In genomic region chr6:142861711-142862110, GRCh38 we compare ENCODE assay signal across 23 cellular contexts.
A peak's percentile ranks its signal among the peaks of the same experiment; 100 is the strongest.
DNase-seq lines count a peak whose midpoint lies in the region; ATAC-seq and TF ChIP-seq lines count a peak whose summit lies in the region.
"Had no signal": no experiment of that assay in that cellular context is flagged by ENCODE, and none has a peak within 500 bp of the region (broad histone marks: within the 10 kb centered on the region; RNA-seq: fewer than 3 reads in every experiment).

No MANE protein-coding gene starts in this region.

- intact Hi-C loops in CD4-positive, alpha-beta memory T cell (cut with micrococcal nuclease), result no loop called here
- intact Hi-C loops in heart right ventricle (cut with DNase I), result no loop called here

- no peak for DNase-seq in CD4-positive, alpha-beta memory T cell
- DNase-seq in DMS79 treated with DMSO at 0.1 percent for 48 hours (lab: John Stamatoyannopoulos, UW) (peak; percentile 44), memory B cell (ENCODE audit: low spot score in 2 of 2) (no peak), heart right ventricle (no peak), A172 (ENCODE audit: low spot score) (no peak)
- DNase-seq: activated CD4-positive, alpha-beta T cell treated with anti-CD3 and anti-CD28 coated beads, Interleukin-2, amount 50 U/mL, for 1 hour; activated CD8-positive, alpha-beta memory T cell treated with anti-CD3 and anti-CD28 coated beads, Interleukin-2, amount 50 U/mL, for 48 hours; activated effector memory CD4-positive, alpha-beta T cell treated with anti-CD3 and anti-CD28 coated beads, Interleukin-2, amount 50 U/mL, for 16 hours; amygdala; EL; KBM-7; mesenchymal stem cell; MM.1S; NCI-H1694; NCI-H226; ovary; stimulated activated CD4-positive, alpha-beta T cell treated with anti-CD3 and anti-CD28 coated beads, Interleukin-4, amount 100 ng/mL, for 24 hours; tibial artery had no signal

- peaks cover 63 to 82% (median 73%) of the 10 kb centered on the region in 4 donors for H3K4me1 Mint-ChIP-seq in CD4-positive, alpha-beta memory T cell
- H3K4me1 Mint-ChIP-seq in memory B cell, result peaks cover 41% of the 10 kb centered on the region

- H3K36me3 ChIP-seq in CD4-positive, alpha-beta memory T cell (ENCODE audit: insufficient read depth, low read length), result no peaks in the 10 kb centered on the region
- H3K36me3 ChIP-seq in OCI-LY1 (ENCODE audit: insufficient read depth, low read length) (0 out of 2 replicates have a peak, but pooled peaks cover 5% of the 10 kb centered on the region), heart right ventricle (peaks cover 0 to 3% (median 0%) of the 10 kb centered on the region in 9 donors)
- H3K36me3 ChIP-seq: HAP-1, ovary, right atrium auricular region, tibial artery had no signal

- H3K36me3 Mint-ChIP-seq in CD4-positive, alpha-beta memory T cell, result peaks cover 0 to 7% of the 10 kb centered on the region in 2 donors
- peaks cover 3% of the 10 kb centered on the region for H3K36me3 Mint-ChIP-seq in memory B cell

- no peaks in the 10 kb centered on the region for H4K20me1 ChIP-seq in OCI-LY1 (ENCODE audit: insufficient read depth, low read length)

- peak overlapping the region; percentile 22; the same call in 1 of the 2 replicates for H3K4me2 ChIP-seq in OCI-LY1 (ENCODE audit: low read length)

- no peak overlapping the region for H3K9ac ChIP-seq in OCI-LY1 (ENCODE audit: low read length)

- H3K9me2 ChIP-seq in OCI-LY1 (ENCODE audit: low read depth, low read length), result no peaks in the 10 kb centered on the region

- peaks cover 15% of the 10 kb centered on the region; the same call in 1 of the 2 replicates for H3K79me2 ChIP-seq in OCI-LY1 (ENCODE audit: insufficient read depth, low read length)

- ATAC-seq in memory B cell (ENCODE audit: low read depth), result no peak
- ATAC-seq in heart right ventricle, result no peak
- ATAC-seq in HG03457 (IDR thresholded peaks at IDR 0.05; ENCODE audit: unreplicated experiment), result no peak

- H3F3A ChIP-seq in OCI-LY1 (ENCODE audit: insufficient read depth, low read length), result no peaks in the 10 kb centered on the region; the same call in 1 of the 2 replicates

- no peaks in the 10 kb centered on the region for H3K27me3 Mint-ChIP-seq in CD4-positive, alpha-beta memory T cell
- no peaks in the 10 kb centered on the region for H3K27me3 Mint-ChIP-seq in memory B cell
- H3K27me3 Mint-ChIP-seq: stimulated activated naive CD8-positive, alpha-beta T cell treated with anti-CD3 and anti-CD28 coated beads, Interleukin-15, Interleukin-2, amounts not matched to agents 100 ng/mL and 50 ng/mL, for 24 hours had no signal

- peak overlapping the region; percentile 12 to 96 (median 86) for H3K27ac Mint-ChIP-seq in CD4-positive, alpha-beta memory T cell
- peak overlapping the region; percentile 73 for H3K27ac Mint-ChIP-seq in memory B cell

- no peak overlapping the region for H2AFZ ChIP-seq in OCI-LY1 (ENCODE audit: low read length)

- CTCF ChIA-PET in CD4-positive, alpha-beta memory T cell (lab: Charles Lee; ENCODE audit: partially characterized antibody), result no interaction called here

- no peaks in the 10 kb centered on the region for H3K27me3 ChIP-seq in CD4-positive, alpha-beta memory T cell (ENCODE audit: insufficient read depth, low read length)
- no peaks in the 10 kb centered on the region for H3K27me3 ChIP-seq in OCI-LY1 (ENCODE audit: insufficient read depth, low read length)
- H3K27me3 ChIP-seq in heart right ventricle, result no peaks in the 10 kb centered on the region
- H3K27me3 ChIP-seq: ovary, right atrium auricular region, tibial artery had no signal

- H3K4me3 ChIP-seq in CD4-positive, alpha-beta memory T cell (ENCODE audit: low read length in 2 of 2), result no peak overlapping the region
- H3K4me3 ChIP-seq in OCI-LY1 (ENCODE audit: low read depth, low read length, poor library complexity, severe bottlenecking), result no peak overlapping the region
- H3K4me3 ChIP-seq in heart right ventricle, result no peak overlapping the region
- H3K4me3 ChIP-seq: HAP-1, ovary, right atrium auricular region, tibial artery had no signal

- WGBS in heart right ventricle, 2 donors, result 40 to 48% methylated on average over 3 of the region's 3 CpGs

- peaks cover 89% of the 10 kb centered on the region for H3K4me1 ChIP-seq in CD4-positive, alpha-beta memory T cell (ENCODE audit: insufficient read depth, low read length)
- H3K4me1 ChIP-seq in OCI-LY1 (ENCODE audit: insufficient read depth, low read length, severe bottlenecking) (peaks cover 66% of the 10 kb centered on the region), heart right ventricle (peaks cover 0 to 36% (median 13%) of the 10 kb centered on the region in 9 donors)
- H3K4me1 ChIP-seq: HAP-1, tibial artery had no signal

- no peaks in the 10 kb centered on the region for H3K9me3 ChIP-seq in CD4-positive, alpha-beta memory T cell (ENCODE audit: control insufficient read depth in 1 of 2, low read length in 2 of 2)
- H3K9me3 ChIP-seq in OCI-LY1 (ENCODE audit: low read length), result no peaks in the 10 kb centered on the region
- no peaks in the 10 kb centered on the region for H3K9me3 ChIP-seq in heart right ventricle
- H3K9me3 ChIP-seq: HAP-1, ovary, right atrium auricular region, tibial artery had no signal

- H3K4me3 Mint-ChIP-seq in CD4-positive, alpha-beta memory T cell, result peak overlapping the region in 1 of 8 donors; percentile 17
- no peak overlapping the region for H3K4me3 Mint-ChIP-seq in memory B cell
- H3K4me3 Mint-ChIP-seq: stimulated activated naive CD8-positive, alpha-beta T cell treated with anti-CD3 and anti-CD28 coated beads, Interleukin-15, Interleukin-2, amounts not matched to agents 100 ng/mL and 50 ng/mL, for 24 hours had no signal

- POLR2A ChIA-PET in CD4-positive, alpha-beta memory T cell (lab: Charles Lee; ENCODE audit: partially characterized antibody), result interaction anchor here (1.7 to 11.2 kb wide), 3 partner anchors 16 to 23 kb away, joined by 5 to 124 read pairs (median 10); no protein-coding TSS in a partner anchor

- TF ChIP-seq CTCF in OCI-LY1 (IDR thresholded peaks at IDR 0.05; ENCODE audit: low read length) (no peak), heart right ventricle (IDR thresholded peaks at IDR 0.05) (no peak)

- H3K27ac ChIP-seq in CD4-positive, alpha-beta memory T cell (ENCODE audit: low read depth, low read length), result peak overlapping the region; percentile 47
- peak overlapping the region; percentile 65 for H3K27ac ChIP-seq in OCI-LY1 (ENCODE audit: low read depth, low read length, poor library complexity, severe bottlenecking)
- no peak overlapping the region for H3K27ac ChIP-seq in heart right ventricle
- H3K27ac ChIP-seq: ovary, right atrium auricular region, tibial artery had no signal

- H3K9me3 Mint-ChIP-seq in CD4-positive, alpha-beta memory T cell, result no peaks in the 10 kb centered on the region
- no peaks in the 10 kb centered on the region for H3K9me3 Mint-ChIP-seq in memory B cell
- H3K9me3 Mint-ChIP-seq: stimulated activated naive CD8-positive, alpha-beta T cell treated with anti-CD3 and anti-CD28 coated beads, Interleukin-15, Interleukin-2, amounts not matched to agents 100 ng/mL and 50 ng/mL, for 24 hours had no signal

Comparison
In these comparisons a context has a peak if more than half of its experiments do, and no peak if none do; other contexts are left out.
1. H3K27ac ChIP-seq: peak in CD4-positive, alpha-beta memory T cell (single experiment) and OCI-LY1 (single experiment); none in heart right ventricle (0 of 10).